In the genomic region with DNA sequence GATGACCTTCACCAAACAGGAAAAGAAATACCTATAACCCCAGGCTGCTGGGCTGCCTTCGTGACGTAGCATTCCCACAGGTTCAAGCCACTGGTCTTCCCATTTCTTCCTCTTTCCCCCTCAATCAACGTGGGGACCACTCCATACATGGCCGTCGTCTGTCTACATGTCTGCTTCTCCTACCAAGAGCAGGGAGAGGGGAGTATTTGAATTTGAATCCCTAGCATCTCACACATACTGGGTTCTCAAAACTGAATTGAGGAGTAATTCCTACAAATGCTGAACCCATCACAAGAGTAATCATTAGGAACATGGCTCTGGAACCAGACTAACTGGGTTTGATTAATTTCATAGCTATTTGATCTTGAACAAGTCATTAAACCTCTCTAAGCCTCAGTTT, we compare ENCODE assay signal across 1 cellular context.
A peak's percentile ranks its signal among the peaks of the same experiment; 100 is the strongest.
TF ChIP-seq lines count a peak whose summit lies in the region.

No MANE protein-coding gene starts in this region.

TF ChIP-seq in HepG2, 621 proteins besides CTCF, POLR2A, EP300 and RAD21:
- peak; percentile 39; the same call in 1 of the 2 replicates for TF ChIP-seq RBFOX2 (IDR thresholded peaks at IDR 0.05; ENCODE audit: low read depth, low read length)
- no peak for TF ChIP-seq ZNF362 (CRISPR knock-in tag; IDR thresholded peaks at IDR 0.05; ENCODE audit: borderline replicate concordance)
- TF ChIP-seq RBM22 (optimal IDR thresholded peaks at IDR 0.05; ENCODE audit: low read length): peak; percentile 94
- TF ChIP-seq THAP11 (CRISPR knock-in tag; IDR thresholded peaks at IDR 0.05): no peak
- no peak for TF ChIP-seq ZBTB7A (CRISPR knock-in tag; IDR thresholded peaks at IDR 0.05)
- peak; percentile 28; the same call in 1 of the 2 replicates for TF ChIP-seq ZNF629 (CRISPR knock-in tag; conservative IDR thresholded peaks at IDR 0.05)
